In the genomic region with DNA sequence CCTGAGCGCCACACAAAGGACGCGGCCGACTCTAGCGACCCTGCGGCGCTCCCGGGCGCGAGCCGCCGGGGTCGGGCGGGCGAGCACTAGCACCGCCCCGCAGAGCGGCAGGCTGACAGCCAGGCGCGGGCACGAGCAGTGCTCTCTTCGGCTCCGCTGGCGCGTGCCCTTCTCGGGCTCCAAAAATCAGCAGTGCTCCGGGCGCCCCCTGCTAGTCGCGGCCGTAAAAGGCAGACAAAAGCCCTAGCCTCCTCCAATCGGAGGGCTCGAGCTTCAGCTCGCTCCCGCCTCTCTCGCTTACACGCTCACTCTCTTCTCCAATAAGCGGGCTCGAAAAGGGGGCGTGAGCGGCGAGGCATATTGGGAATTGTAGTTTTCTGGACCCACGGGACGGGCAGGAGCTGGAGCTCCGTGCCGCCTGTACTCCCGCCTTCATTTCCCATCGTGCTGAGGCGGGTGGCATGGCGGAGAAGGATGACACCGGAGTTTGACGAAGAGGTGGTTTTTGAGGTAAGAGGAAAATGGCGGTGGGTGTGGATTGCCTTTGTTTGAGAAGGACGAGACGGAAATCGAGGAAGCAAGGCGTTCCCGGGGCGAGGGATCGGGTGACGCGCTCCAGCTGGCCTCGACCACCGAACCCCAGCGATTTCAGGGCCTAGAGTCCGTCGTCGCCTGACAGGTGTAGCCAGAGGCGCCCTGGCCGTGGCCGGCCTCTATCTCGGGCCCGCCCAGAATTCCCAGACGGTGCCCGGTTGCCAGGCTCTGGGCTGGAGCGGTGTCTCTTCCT, we compare ENCODE assay signal across 1 cellular context.
A peak's percentile ranks its signal among the peaks of the same experiment; 100 is the strongest.
TF ChIP-seq lines count a peak whose summit lies in the region.

Gene FGD6, minus strand, starts transcription at position 91 of the 787 bp plus-strand sequence. CDS start 227 bp downstream, outside the sequence.
A gene with protein sequence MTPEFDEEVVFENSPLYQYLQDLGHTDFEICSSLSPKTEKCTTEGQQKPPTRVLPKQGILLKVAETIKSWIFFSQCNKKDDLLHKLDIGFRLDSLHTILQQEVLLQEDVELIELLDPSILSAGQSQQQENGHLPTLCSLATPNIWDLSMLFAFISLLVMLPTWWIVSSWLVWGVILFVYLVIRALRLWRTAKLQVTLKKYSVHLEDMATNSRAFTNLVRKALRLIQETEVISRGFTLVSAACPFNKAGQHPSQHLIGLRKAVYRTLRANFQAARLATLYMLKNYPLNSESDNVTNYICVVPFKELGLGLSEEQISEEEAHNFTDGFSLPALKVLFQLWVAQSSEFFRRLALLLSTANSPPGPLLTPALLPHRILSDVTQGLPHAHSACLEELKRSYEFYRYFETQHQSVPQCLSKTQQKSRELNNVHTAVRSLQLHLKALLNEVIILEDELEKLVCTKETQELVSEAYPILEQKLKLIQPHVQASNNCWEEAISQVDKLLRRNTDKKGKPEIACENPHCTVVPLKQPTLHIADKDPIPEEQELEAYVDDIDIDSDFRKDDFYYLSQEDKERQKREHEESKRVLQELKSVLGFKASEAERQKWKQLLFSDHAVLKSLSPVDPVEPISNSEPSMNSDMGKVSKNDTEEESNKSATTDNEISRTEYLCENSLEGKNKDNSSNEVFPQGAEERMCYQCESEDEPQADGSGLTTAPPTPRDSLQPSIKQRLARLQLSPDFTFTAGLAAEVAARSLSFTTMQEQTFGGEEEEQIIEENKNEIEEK (plus strand): TSS at position 431 of the 787 bp plus-strand sequence. CDS start 44 bp downstream, at position 475.

TF ChIP-seq in WTC11, 78 proteins besides CTCF, POLR2A, EP300 and RAD21 (continued from another document):
- TF ChIP-seq ZNF281 (CRISPR knock-in tag; IDR thresholded peaks at IDR 0.05) (0 out of 2 replicates have a peak, but pooled peaks have one; percentile 8), FOXP4 (CRISPR knock-in tag; IDR thresholded peaks at IDR 0.05) (peak; percentile 60; the same call in 1 of the 2 replicates), ZNF396 (CRISPR knock-in tag; IDR thresholded peaks at IDR 0.05; ENCODE audit: borderline replicate concordance) (no peak), ZNF671 (CRISPR knock-in tag; IDR thresholded peaks at IDR 0.05) (no peak), E2F4 (CRISPR knock-in tag; IDR thresholded peaks at IDR 0.05; ENCODE audit: borderline replicate concordance, low read depth) (no peak), ZNF138 (CRISPR knock-in tag; conservative IDR thresholded peaks at IDR 0.05) (no peak), ESRRA (CRISPR knock-in tag; IDR thresholded peaks at IDR 0.05; ENCODE audit: borderline replicate concordance) (no peak), TEAD4 (CRISPR knock-in tag; IDR thresholded peaks at IDR 0.05) (no peak), SOX15 (CRISPR knock-in tag; IDR thresholded peaks at IDR 0.05) (no peak), ZNF232 (CRISPR knock-in tag; IDR thresholded peaks at IDR 0.05) (peak; percentile 55; the same call in 1 of the 2 replicates), ERG (CRISPR knock-in tag; IDR thresholded peaks at IDR 0.05) (no peak), SP1 (CRISPR knock-in tag; conservative IDR thresholded peaks at IDR 0.05) (peak; percentile 95)
- TF ChIP-seq, protein P1, sequence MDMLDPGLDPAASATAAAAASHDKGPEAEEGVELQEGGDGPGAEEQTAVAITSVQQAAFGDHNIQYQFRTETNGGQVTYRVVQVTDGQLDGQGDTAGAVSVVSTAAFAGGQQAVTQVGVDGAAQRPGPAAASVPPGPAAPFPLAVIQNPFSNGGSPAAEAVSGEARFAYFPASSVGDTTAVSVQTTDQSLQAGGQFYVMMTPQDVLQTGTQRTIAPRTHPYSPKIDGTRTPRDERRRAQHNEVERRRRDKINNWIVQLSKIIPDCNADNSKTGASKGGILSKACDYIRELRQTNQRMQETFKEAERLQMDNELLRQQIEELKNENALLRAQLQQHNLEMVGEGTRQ (CRISPR knock-in tag; IDR thresholded peaks at IDR 0.05), result peak; percentile 73
